1 cellular context compared by ENCODE assay signal in genomic region chr6:142146828-142147662, GRCh38.
TF ChIP-seq lines count a peak whose summit lies in the region.

NMBR (minus strand) TSS chr6:142147122; CDS start chr6:142088658, 58,464 bp downstream.
VTA1 (plus strand) TSS chr6:142147263; CDS start chr6:142147288, 25 bp downstream.

TF ChIP-seq in HepG2, 621 proteins besides CTCF, POLR2A, EP300 and RAD21 (continued from another document and continues in another):
- TF ChIP-seq ZBTB39 (CRISPR knock-in tag; IDR thresholded peaks at IDR 0.05) (peak; percentile 75; the same call in 1 of the 2 replicates), NCOR1 (IDR thresholded peaks at IDR 0.05; ENCODE audit: borderline replicate concordance, low read length) (peak; percentile 89), KDM2A (CRISPR knock-in tag; IDR thresholded peaks at IDR 0.05; ENCODE audit: borderline replicate concordance, low read depth) (peak; percentile 99), ZNF768 (CRISPR knock-in tag; IDR thresholded peaks at IDR 0.05) (peak; percentile 73; the same call in 1 of the 2 replicates), NFIB (CRISPR knock-in tag; IDR thresholded peaks at IDR 0.05; ENCODE audit: borderline replicate concordance) (no peak), FOXP4 (CRISPR knock-in tag; IDR thresholded peaks at IDR 0.05) (peak; percentile 90), CHD2 (IDR thresholded peaks at IDR 0.05; ENCODE audit: low read depth, low read length) (no peak), ZNF251 (CRISPR knock-in tag; IDR thresholded peaks at IDR 0.05) (no peak), ONECUT2 (CRISPR knock-in tag; IDR thresholded peaks at IDR 0.05) (no peak), KLF11 (CRISPR knock-in tag; IDR thresholded peaks at IDR 0.05) (peak; percentile 92), KMT2A (CRISPR knock-in tag; IDR thresholded peaks at IDR 0.05) (peak; percentile 98), NONO (IDR thresholded peaks at IDR 0.05) (no peak), NONO (CRISPR knock-in tag; conservative IDR thresholded peaks at IDR 0.05) (peak; percentile 99), ZNF10 (CRISPR knock-in tag; IDR thresholded peaks at IDR 0.05; ENCODE audit: borderline replicate concordance, low read depth) (no peak), ZNF678 (CRISPR knock-in tag; IDR thresholded peaks at IDR 0.05) (peak; percentile 89), MEIS1 (CRISPR knock-in tag; IDR thresholded peaks at IDR 0.05; ENCODE audit: borderline replicate concordance) (peak; percentile 86; the same call in 1 of the 2 replicates), PHF20 (CRISPR knock-in tag; IDR thresholded peaks at IDR 0.05) (peak; percentile 100), THYN1 (CRISPR knock-in tag; IDR thresholded peaks at IDR 0.05; ENCODE audit: borderline replicate concordance, low read depth) (no peak), GABPA (IDR thresholded peaks at IDR 0.05; ENCODE audit: low read depth, low read length) (peak; percentile 98), GABPA (CRISPR knock-in tag; IDR thresholded peaks at IDR 0.05; ENCODE audit: low read depth) (peak; percentile 99), ZSCAN25 (CRISPR knock-in tag; IDR thresholded peaks at IDR 0.05) (peak; percentile 65), SAFB2 (CRISPR knock-in tag; IDR thresholded peaks at IDR 0.05; ENCODE audit: borderline replicate concordance, low read depth) (peak; percentile 68; the same call in 1 of the 2 replicates), KDM6A (CRISPR knock-in tag; IDR thresholded peaks at IDR 0.05; ENCODE audit: low read depth) (peak; percentile 14; the same call in 1 of the 2 replicates), KDM5B (CRISPR knock-in tag; IDR thresholded peaks at IDR 0.05; ENCODE audit: borderline replicate concordance) (peak; percentile 96; the same call in 1 of the 2 replicates), TRIM22 (IDR thresholded peaks at IDR 0.05) (no peak), SETDB1 (CRISPR knock-in tag; IDR thresholded peaks at IDR 0.05; ENCODE audit: borderline replicate concordance) (no peak), EZH2 (conservative IDR thresholded peaks at IDR 0.05; ENCODE audit: low read depth, low read length) (no peak), ETV6 (CRISPR knock-in tag; conservative IDR thresholded peaks at IDR 0.05) (peak; percentile 98), ZBTB1 (CRISPR knock-in tag; IDR thresholded peaks at IDR 0.05; ENCODE audit: borderline replicate concordance) (no peak), JDP2 (CRISPR knock-in tag; IDR thresholded peaks at IDR 0.05; ENCODE audit: borderline replicate concordance) (no peak), RAD51 (IDR thresholded peaks at IDR 0.05; ENCODE audit: borderline replicate concordance) (no peak), CHD4 (IDR thresholded peaks at IDR 0.05; ENCODE audit: borderline replicate concordance, low read length) (no peak; the same call in 1 of the 2 replicates), ARID2 (CRISPR knock-in tag; IDR thresholded peaks at IDR 0.05; ENCODE audit: borderline replicate concordance) (peak; percentile 63), ZNF776 (CRISPR knock-in tag; IDR thresholded peaks at IDR 0.05) (no peak), ZGPAT (CRISPR knock-in tag; IDR thresholded peaks at IDR 0.05) (peak; percentile 100), ATF2 (CRISPR knock-in tag; IDR thresholded peaks at IDR 0.05) (peak; percentile 96), SIN3B (IDR thresholded peaks at IDR 0.05; ENCODE audit: low read length) (peak; percentile 81), ZNF343 (CRISPR knock-in tag; IDR thresholded peaks at IDR 0.05) (peak; percentile 70; the same call in 1 of the 2 replicates), CEBPB (IDR thresholded peaks at IDR 0.05; ENCODE audit: borderline replicate concordance, low read depth, low read length) (no peak), DDIT3 (CRISPR knock-in tag; IDR thresholded peaks at IDR 0.05) (0 out of 2 replicates have a peak, but pooled peaks have one; percentile 25), ZNF503 (CRISPR knock-in tag; IDR thresholded peaks at IDR 0.05) (no peak; the same call in none of the 2 replicates), ZNF20 (CRISPR knock-in tag; IDR thresholded peaks at IDR 0.05) (no peak), E2F1 (CRISPR knock-in tag; IDR thresholded peaks at IDR 0.05) (peak; percentile 97), ZSCAN5A (CRISPR knock-in tag; IDR thresholded peaks at IDR 0.05; ENCODE audit: borderline replicate concordance) (peak; percentile 89; the same call in 1 of the 2 replicates), ATF6 (CRISPR knock-in tag; conservative IDR thresholded peaks at IDR 0.05) (0 out of 2 replicates have a peak, but pooled peaks have one; percentile 53), ATF5 (CRISPR knock-in tag; IDR thresholded peaks at IDR 0.05; ENCODE audit: low read depth) (no peak), SP140L (CRISPR knock-in tag; IDR thresholded peaks at IDR 0.05; ENCODE audit: borderline replicate concordance) (peak; percentile 96; the same call in 1 of the 2 replicates), ZBTB8A (CRISPR knock-in tag; IDR thresholded peaks at IDR 0.05; ENCODE audit: borderline replicate concordance, low read depth) (peak; percentile 86)
